Comparison of ENCODE assay signal across 25 cellular contexts in genomic region chr7:17247357-17247756, GRCh38.
"Had no signal": no experiment of that assay in that cellular context is flagged by ENCODE, and none has a peak within 500 bp of the region (broad histone marks: within the 10 kb centered on the region; RNA-seq: fewer than 3 reads in every experiment).

No MANE protein-coding gene starts in this region.

- H3K9me3 ChIP-seq: esophagus squamous epithelium, gastroesophageal sphincter had no signal

- H3K27ac Mint-ChIP-seq: activated CD4-positive, alpha-beta memory T cell treated with anti-CD3 and anti-CD28 coated beads, Interleukin-2, amount 10 ng/mL, durations not matched to agents 7 days and 5 days; activated CD4-positive, alpha-beta T cell treated with anti-CD3 and anti-CD28 coated beads, Interleukin-2, amount 10 ng/mL, durations not matched to agents 7 days and 5 days; activated T-cell treated with anti-CD3 and anti-CD28 coated beads, Interleukin-2, amount 50 U/mL, for 24 hours; activated T-cell treated with anti-CD3 and anti-CD28 coated beads, Interleukin-2, amount 50 U/mL, for 72 hours had no signal

- H3K27me3 ChIP-seq: brain microvascular endothelial cell, esophagus squamous epithelium, gastroesophageal sphincter had no signal

- H3K4me3 ChIP-seq: esophagus squamous epithelium, gastroesophageal sphincter had no signal

- H3K27ac ChIP-seq: brain microvascular endothelial cell, epithelial cell of prostate, esophagus squamous epithelium, gastroesophageal sphincter had no signal

- H3K4me3 Mint-ChIP-seq: activated CD4-positive, alpha-beta memory T cell treated with anti-CD3 and anti-CD28 coated beads, Interleukin-2, amount 10 ng/mL, durations not matched to agents 7 days and 5 days; activated CD4-positive, alpha-beta T cell treated with anti-CD3 and anti-CD28 coated beads, Interleukin-2, amount 10 ng/mL, durations not matched to agents 7 days and 5 days; activated naive CD8-positive, alpha-beta T cell; activated T-cell treated with anti-CD3 and anti-CD28 coated beads, Interleukin-2, amount 50 U/mL, for 24 hours; activated T-cell treated with anti-CD3 and anti-CD28 coated beads, Interleukin-2, amount 50 U/mL, for 72 hours had no signal

- H3K27me3 Mint-ChIP-seq: activated CD4-positive, alpha-beta memory T cell treated with anti-CD3 and anti-CD28 coated beads, Interleukin-2, amount 10 ng/mL, durations not matched to agents 7 days and 5 days; activated CD4-positive, alpha-beta T cell treated with anti-CD3 and anti-CD28 coated beads, Interleukin-2, amount 10 ng/mL, durations not matched to agents 7 days and 5 days; activated naive CD8-positive, alpha-beta T cell; activated T-cell treated with anti-CD3 and anti-CD28 coated beads, Interleukin-2, amount 50 U/mL, for 24 hours had no signal

- H3K9me3 Mint-ChIP-seq: activated T-cell treated with anti-CD3 and anti-CD28 coated beads, Interleukin-2, amount 50 U/mL, for 24 hours had no signal

- DNase-seq: activated CD4-positive, alpha-beta memory T cell treated with anti-CD3 and anti-CD28 coated beads, Interleukin-2, amount 10 ng/mL, durations not matched to agents 7 days and 5 days; activated CD4-positive, alpha-beta T cell treated with anti-CD3 and anti-CD28 coated beads for 1 hour; activated CD4-positive, alpha-beta T cell treated with anti-CD3 and anti-CD28 coated beads for 4 hours; activated CD4-positive, alpha-beta T cell treated with anti-CD3 and anti-CD28 coated beads, Interleukin-2, amount 10 ng/mL, durations not matched to agents 7 days and 5 days; activated CD4-positive, alpha-beta T cell treated with anti-CD3 and anti-CD28 coated beads, Interleukin-2, amount 50 U/mL, for 4 hours; activated CD4-positive, CD25-positive, alpha-beta regulatory T cell; activated CD8-positive, alpha-beta memory T cell treated with anti-CD3 and anti-CD28 coated beads, Interleukin-2, amount 50 U/mL, for 48 hours; activated gamma-delta T cell; activated naive CD4-positive, alpha-beta T cell; activated naive CD4-positive, alpha-beta T cell treated with anti-CD3 and anti-CD28 coated beads, Interleukin-2, amount 50 U/mL, for 16 hours; activated T-cell treated with anti-CD3 and anti-CD28 coated beads for 4 hours; activated T-cell treated with anti-CD3 and anti-CD28 coated beads, Interleukin-2, amount 50 U/mL, for 24 hours; activated T-cell treated with anti-CD3 and anti-CD28 coated beads, Interleukin-2, amount 50 U/mL, for 72 hours; amniotic stem cell; anterior cingulate cortex; brain microvascular endothelial cell; caudate nucleus; cortex of kidney; effector CD8-positive, alpha-beta T cell; esophagus squamous epithelium; foreskin melanocyte; T-helper 2 cell had no signal

- H3K4me1 ChIP-seq: esophagus squamous epithelium, gastroesophageal sphincter had no signal

- H3K36me3 ChIP-seq: brain microvascular endothelial cell, esophagus squamous epithelium, gastroesophageal sphincter had no signal

- ATAC-seq: activated T-cell treated with anti-CD3 and anti-CD28 coated beads, Interleukin-2, amount 50 U/mL, for 72 hours; gastroesophageal sphincter had no signal

- H3K36me3 Mint-ChIP-seq: activated naive CD8-positive, alpha-beta T cell had no signal
